ENCODE assay signal across 10 cellular contexts in genomic region chr7:156655232-156655628, GRCh38. TPM values are rescaled to one million over a fixed set of nuclear protein-coding genes. Genes with fewer than 3 reads are reported as not detected.
"Had no signal": no experiment of that assay in that cellular context is flagged by ENCODE, and none has a peak within 500 bp of the region (broad histone marks: within the 10 kb centered on the region; RNA-seq: fewer than 3 reads in every experiment).

No MANE protein-coding gene starts in this region.

- DNase-seq: GM23248, GOT3, H9, HCEC 1CT, KG1 had no signal

- H3K9ac ChIP-seq: GM23248 had no signal

- H2AFZ ChIP-seq: GM23248 had no signal

- H3K4me3 Mint-ChIP-seq: H9, IgD-negative memory B cell had no signal

- H3K9me3 Mint-ChIP-seq: IgD-negative memory B cell had no signal

- FAIRE-seq: H54, HepG2, K562 had no signal

- ATAC-seq: HepG2, K562 had no signal

- H3K27ac ChIP-seq: GM23248, HL-60 had no signal

- H3K4me3 ChIP-seq: GM23248, K562 had no signal

- H3K27ac Mint-ChIP-seq: IgD-negative memory B cell had no signal

- H3K4me1 Mint-ChIP-seq: IgD-negative memory B cell had no signal

RNA-seq across cellular contexts. Expression of gene RNF32, which starts 14.7 kb away (rescaled TPM):
- total RNA-seq: HepG2 had no signal
- polyA plus RNA-seq: HepG2 had no signal
